ENCODE assay signal across 13 cellular contexts in genomic region chr12:120079352-120080042, GRCh38. TPM values are rescaled to one million over a fixed set of nuclear protein-coding genes. Genes with fewer than 3 reads are reported as not detected.
A peak's percentile ranks its signal among the peaks of the same experiment; 100 is the strongest.
DNase-seq lines count a peak whose midpoint lies in the region; ATAC-seq and TF ChIP-seq lines count a peak whose summit lies in the region.
"Had no signal": no experiment of that assay in that cellular context is flagged by ENCODE, and none has a peak within 500 bp of the region (broad histone marks: within the 10 kb centered on the region; RNA-seq: fewer than 3 reads in every experiment).

No MANE protein-coding gene starts in this region.

- no peak overlapping the region for H3K4me3 ChIP-seq in GM23248

- H3K27ac ChIP-seq in C4-2B (peak overlapping the region; percentile 62), GM23248 (no peak overlapping the region)

- H3K9me3 Mint-ChIP-seq in activated T-helper 1 cell treated with anti-CD3 and anti-CD28 coated beads, Interleukin-12 subunit alpha, Interleukin-12 subunit beta, Interleukin-2, Interleukin-4 antibody, amounts not matched to agents 30 ng/mL and 10 ng/mL and 1 ng/mL, durations not matched to agents 14 hours and 24 hours and 36 hours = no peaks in the 10 kb centered on the region
- H3K9me3 Mint-ChIP-seq in mesothelial cell of epicardium = no peaks in the 10 kb centered on the region
- H3K9me3 Mint-ChIP-seq: natural killer cell had no signal

- no peaks in the 10 kb centered on the region for H4K20me1 ChIP-seq in GM23248 (ENCODE audit: insufficient read depth)

- ATAC-seq in HG02798 (IDR thresholded peaks at IDR 0.05; ENCODE audit: poor library complexity, unreplicated experiment) (no peak), GM21360 (IDR thresholded peaks at IDR 0.05; ENCODE audit: unreplicated experiment) (no peak)
- ATAC-seq: natural killer cell had no signal

- H3K36me3 ChIP-seq in GM23248 (ENCODE audit: low read depth) = no peaks in the 10 kb centered on the region

- 41 to 43% methylated on average over 7 of the region's 7 CpGs for WGBS in GM23248 (ENCODE audit: low coverage in 1 of 2, low lambda C conversion rate in 2 of 2, missing lambda C conversion rate in 2 of 2), 2 experiments

- DNase-seq in GM23248 = peak; percentile 58
- DNase-seq in activated T-helper 1 cell treated with anti-CD3 and anti-CD28 coated beads, Interleukin-12 subunit alpha, Interleukin-12 subunit beta, Interleukin-2, Interleukin-4 antibody, amounts not matched to agents 30 ng/mL and 10 ng/mL and 1 ng/mL, durations not matched to agents 14 hours and 24 hours and 36 hours (ENCODE audit: low spot score) = no peak
- DNase-seq in mesothelial cell of epicardium (ENCODE audit: low spot score in 2 of 2, unreplicated experiment in 2 of 2) = no peak
- DNase-seq in hypothalamus (lab: John Stamatoyannopoulos, UW) = no peak
- DNase-seq in NCI-H2171 (lab: John Stamatoyannopoulos, UW) = no peak
- DNase-seq: activated CD8-positive, alpha-beta memory T cell treated with anti-CD3 and anti-CD28 coated beads, Interleukin-2, amount 50 U/mL, for 4 hours; central memory CD4-positive, alpha-beta T cell; natural killer cell; NCI-H1092 treated with DMSO at 0.1 percent for 48 hours; stimulated activated CD4-positive, alpha-beta T cell treated with anti-CD3 and anti-CD28 coated beads, Interleukin-12 subunit alpha, Interleukin-12 subunit beta, amount 100 ng/mL, for 4 hours had no signal

- H3K27me3 ChIP-seq in GM23248 (replicated peaks; ENCODE audit: insufficient read depth) = peaks cover 11% of the 10 kb centered on the region; the same call in 1 of the 2 replicates

- intact Hi-C loops in activated T-helper 1 cell treated with anti-CD3 and anti-CD28 coated beads, Interleukin-12 subunit alpha, Interleukin-12 subunit beta, Interleukin-2, Interleukin-4 antibody, amounts not matched to agents 30 ng/mL and 10 ng/mL and 1 ng/mL, durations not matched to agents 14 hours and 24 hours and 36 hours (cut with micrococcal nuclease) = no loop called here

- peak overlapping the region; percentile 43 for H3K27ac Mint-ChIP-seq in activated T-helper 1 cell treated with anti-CD3 and anti-CD28 coated beads, Interleukin-12 subunit alpha, Interleukin-12 subunit beta, Interleukin-2, Interleukin-4 antibody, amounts not matched to agents 30 ng/mL and 10 ng/mL and 1 ng/mL, durations not matched to agents 14 hours and 24 hours and 36 hours
- peak overlapping the region; percentile 43 for H3K27ac Mint-ChIP-seq in mesothelial cell of epicardium
- H3K27ac Mint-ChIP-seq: natural killer cell had no signal

- no peaks in the 10 kb centered on the region for H3K9me2 ChIP-seq in GM23248 (ENCODE audit: insufficient read depth)

- in situ Hi-C loops in GM23248 (cut with MboI) = no loop called here

- H3K36me3 Mint-ChIP-seq in activated T-helper 1 cell treated with anti-CD3 and anti-CD28 coated beads, Interleukin-12 subunit alpha, Interleukin-12 subunit beta, Interleukin-2, Interleukin-4 antibody, amounts not matched to agents 30 ng/mL and 10 ng/mL and 1 ng/mL, durations not matched to agents 14 hours and 24 hours and 36 hours (ENCODE audit: low read depth) = peaks cover 48% of the 10 kb centered on the region
- H3K36me3 Mint-ChIP-seq in mesothelial cell of epicardium = peaks cover 5% of the 10 kb centered on the region
- H3K36me3 Mint-ChIP-seq: natural killer cell had no signal

- H3K4me3 Mint-ChIP-seq in activated T-helper 1 cell treated with anti-CD3 and anti-CD28 coated beads, Interleukin-12 subunit alpha, Interleukin-12 subunit beta, Interleukin-2, Interleukin-4 antibody, amounts not matched to agents 30 ng/mL and 10 ng/mL and 1 ng/mL, durations not matched to agents 14 hours and 24 hours and 36 hours = no peak overlapping the region
- no peak overlapping the region for H3K4me3 Mint-ChIP-seq in mesothelial cell of epicardium
- H3K4me3 Mint-ChIP-seq: natural killer cell had no signal

- no peaks in the 10 kb centered on the region for H3K27me3 Mint-ChIP-seq in activated T-helper 1 cell treated with anti-CD3 and anti-CD28 coated beads, Interleukin-12 subunit alpha, Interleukin-12 subunit beta, Interleukin-2, Interleukin-4 antibody, amounts not matched to agents 30 ng/mL and 10 ng/mL and 1 ng/mL, durations not matched to agents 14 hours and 24 hours and 36 hours (ENCODE audit: insufficient read depth)
- H3K27me3 Mint-ChIP-seq in mesothelial cell of epicardium (ENCODE audit: low read depth) = no peaks in the 10 kb centered on the region

- no peaks in the 10 kb centered on the region for H3K79me2 ChIP-seq in GM23248 (ENCODE audit: insufficient read depth)

- H3F3A ChIP-seq in GM23248 (ENCODE audit: insufficient read depth) = no peaks in the 10 kb centered on the region

- H3K4me1 ChIP-seq in GM23248 (ENCODE audit: insufficient read depth) = no peaks in the 10 kb centered on the region

- no peak overlapping the region for H3K9ac ChIP-seq in GM23248

- H3K4me1 Mint-ChIP-seq in activated T-helper 1 cell treated with anti-CD3 and anti-CD28 coated beads, Interleukin-12 subunit alpha, Interleukin-12 subunit beta, Interleukin-2, Interleukin-4 antibody, amounts not matched to agents 30 ng/mL and 10 ng/mL and 1 ng/mL, durations not matched to agents 14 hours and 24 hours and 36 hours (ENCODE audit: low read depth) = peaks cover 24% of the 10 kb centered on the region
- H3K4me1 Mint-ChIP-seq in mesothelial cell of epicardium = peaks cover 19% of the 10 kb centered on the region
- H3K4me1 Mint-ChIP-seq: natural killer cell had no signal

- TF ChIP-seq CTCF in C4-2B (conservative IDR thresholded peaks at IDR 0.05) (no peak), mesothelial cell of epicardium (IDR thresholded peaks at IDR 0.05; ENCODE audit: unreplicated experiment) (no peak)

- no peak overlapping the region for H2AFZ ChIP-seq in GM23248

- no peaks in the 10 kb centered on the region for H3K9me3 ChIP-seq in GM23248 (ENCODE audit: low read depth)

- no peak overlapping the region for H3K4me2 ChIP-seq in GM23248 (ENCODE audit: unreplicated experiment)

RNA-seq across cellular contexts. Expression of gene RAB35, which starts 37.1 kb away (rescaled TPM):
- 32.0 and 37.1 TPM in 2 replicates for total RNA-seq in GM23248 (2014; rRNA removed; shearing (Covaris generic))
- 28.2 and 28.7 TPM in 2 replicates for polyA plus RNA-seq in GM23248 (2016; fragmentation: Nextera tagmentation; extraction: Ambion mirVana)
- total RNA-seq in activated T-helper 1 cell treated with anti-CD3 and anti-CD28 coated beads, Interleukin-12 subunit alpha, Interleukin-12 subunit beta, Interleukin-2, Interleukin-4 antibody, amounts not matched to agents 30 ng/mL and 10 ng/mL and 1 ng/mL, durations not matched to agents 14 hours and 24 hours and 36 hours = 89.2 and 94.2 TPM in 2 replicates
- 28.1 to 36.5 TPM (median 33.2 TPM) in 3 replicates for total RNA-seq in mesothelial cell of epicardium
